In genomic region chr16:3880623-3881498, GRCh38 we compare ENCODE assay signal across 1 cellular context.
TF ChIP-seq lines count a peak whose summit lies in the region.

Gene CREBBP, minus strand, starts transcription at chr16:3880713. Its CDS starts 797 bp downstream, at chr16:3879916.

TF ChIP-seq in GM12878, 131 proteins besides CTCF, POLR2A, EP300 and RAD21 (continued from another document):
- TF ChIP-seq PAX5 (IDR thresholded peaks at IDR 0.05; ENCODE audit: borderline replicate concordance, low read depth, low read length) (no peak), CREM (IDR thresholded peaks at IDR 0.05; ENCODE audit: low read depth) (0 out of 2 replicates have a peak, but pooled peaks have one; percentile 18), RB1 (IDR thresholded peaks at IDR 0.05; ENCODE audit: borderline replicate concordance) (peak; percentile 65; the same call in 1 of the 2 replicates), DPF2 (IDR thresholded peaks at IDR 0.05) (peak; percentile 79), CREB1 (IDR thresholded peaks at IDR 0.05; ENCODE audit: low read depth) (peak; percentile 86), CHD2 (IDR thresholded peaks at IDR 0.05; ENCODE audit: borderline replicate concordance, low read depth, low read length) (0 out of 2 replicates have a peak, but pooled peaks have one; percentile 16), MXI1 (IDR thresholded peaks at IDR 0.05; ENCODE audit: low read depth, low read length) (peak; percentile 32; the same call in 1 of the 2 replicates), ZNF207 (IDR thresholded peaks at IDR 0.05; ENCODE audit: borderline replicate concordance) (0 out of 2 replicates have a peak, but pooled peaks have one; percentile 72), EGR1 (IDR thresholded peaks at IDR 0.05; ENCODE audit: borderline replicate concordance in 1 of 2, low read depth in 2 of 2, low read length in 2 of 2) (peak; percentile 63 to 76; a peak in 2 of 3 replicates), ZNF384 (IDR thresholded peaks at IDR 0.05; ENCODE audit: borderline replicate concordance, low read depth, low read length) (peak; percentile 91), BCL11A (IDR thresholded peaks at IDR 0.05; ENCODE audit: low read depth, low read length) (no peak), BACH1 (IDR thresholded peaks at IDR 0.05; ENCODE audit: borderline replicate concordance) (peak; percentile 90), SREBF2 (IDR thresholded peaks at IDR 0.05; ENCODE audit: low read length) (no peak)
- TF ChIP-seq, protein P1, sequence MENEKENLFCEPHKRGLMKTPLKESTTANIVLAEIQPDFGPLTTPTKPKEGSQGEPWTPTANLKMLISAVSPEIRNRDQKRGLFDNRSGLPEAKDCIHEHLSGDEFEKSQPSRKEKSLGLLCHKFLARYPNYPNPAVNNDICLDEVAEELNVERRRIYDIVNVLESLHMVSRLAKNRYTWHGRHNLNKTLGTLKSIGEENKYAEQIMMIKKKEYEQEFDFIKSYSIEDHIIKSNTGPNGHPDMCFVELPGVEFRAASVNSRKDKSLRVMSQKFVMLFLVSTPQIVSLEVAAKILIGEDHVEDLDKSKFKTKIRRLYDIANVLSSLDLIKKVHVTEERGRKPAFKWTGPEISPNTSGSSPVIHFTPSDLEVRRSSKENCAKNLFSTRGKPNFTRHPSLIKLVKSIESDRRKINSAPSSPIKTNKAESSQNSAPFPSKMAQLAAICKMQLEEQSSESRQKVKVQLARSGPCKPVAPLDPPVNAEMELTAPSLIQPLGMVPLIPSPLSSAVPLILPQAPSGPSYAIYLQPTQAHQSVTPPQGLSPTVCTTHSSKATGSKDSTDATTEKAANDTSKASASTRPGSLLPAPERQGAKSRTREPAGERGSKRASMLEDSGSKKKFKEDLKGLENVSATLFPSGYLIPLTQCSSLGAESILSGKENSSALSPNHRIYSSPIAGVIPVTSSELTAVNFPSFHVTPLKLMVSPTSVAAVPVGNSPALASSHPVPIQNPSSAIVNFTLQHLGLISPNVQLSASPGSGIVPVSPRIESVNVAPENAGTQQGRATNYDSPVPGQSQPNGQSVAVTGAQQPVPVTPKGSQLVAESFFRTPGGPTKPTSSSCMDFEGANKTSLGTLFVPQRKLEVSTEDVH (IDR thresholded peaks at IDR 0.05; ENCODE audit: low read depth, partially characterized antibody), result no peak
- TF ChIP-seq, protein P2, sequence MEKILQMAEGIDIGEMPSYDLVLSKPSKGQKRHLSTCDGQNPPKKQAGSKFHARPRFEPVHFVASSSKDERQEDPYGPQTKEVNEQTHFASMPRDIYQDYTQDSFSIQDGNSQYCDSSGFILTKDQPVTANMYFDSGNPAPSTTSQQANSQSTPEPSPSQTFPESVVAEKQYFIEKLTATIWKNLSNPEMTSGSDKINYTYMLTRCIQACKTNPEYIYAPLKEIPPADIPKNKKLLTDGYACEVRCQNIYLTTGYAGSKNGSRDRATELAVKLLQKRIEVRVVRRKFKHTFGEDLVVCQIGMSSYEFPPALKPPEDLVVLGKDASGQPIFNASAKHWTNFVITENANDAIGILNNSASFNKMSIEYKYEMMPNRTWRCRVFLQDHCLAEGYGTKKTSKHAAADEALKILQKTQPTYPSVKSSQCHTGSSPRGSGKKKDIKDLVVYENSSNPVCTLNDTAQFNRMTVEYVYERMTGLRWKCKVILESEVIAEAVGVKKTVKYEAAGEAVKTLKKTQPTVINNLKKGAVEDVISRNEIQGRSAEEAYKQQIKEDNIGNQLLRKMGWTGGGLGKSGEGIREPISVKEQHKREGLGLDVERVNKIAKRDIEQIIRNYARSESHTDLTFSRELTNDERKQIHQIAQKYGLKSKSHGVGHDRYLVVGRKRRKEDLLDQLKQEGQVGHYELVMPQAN (conservative IDR thresholded peaks at IDR 0.05), result peak; percentile 73
- TF ChIP-seq, protein P3, sequence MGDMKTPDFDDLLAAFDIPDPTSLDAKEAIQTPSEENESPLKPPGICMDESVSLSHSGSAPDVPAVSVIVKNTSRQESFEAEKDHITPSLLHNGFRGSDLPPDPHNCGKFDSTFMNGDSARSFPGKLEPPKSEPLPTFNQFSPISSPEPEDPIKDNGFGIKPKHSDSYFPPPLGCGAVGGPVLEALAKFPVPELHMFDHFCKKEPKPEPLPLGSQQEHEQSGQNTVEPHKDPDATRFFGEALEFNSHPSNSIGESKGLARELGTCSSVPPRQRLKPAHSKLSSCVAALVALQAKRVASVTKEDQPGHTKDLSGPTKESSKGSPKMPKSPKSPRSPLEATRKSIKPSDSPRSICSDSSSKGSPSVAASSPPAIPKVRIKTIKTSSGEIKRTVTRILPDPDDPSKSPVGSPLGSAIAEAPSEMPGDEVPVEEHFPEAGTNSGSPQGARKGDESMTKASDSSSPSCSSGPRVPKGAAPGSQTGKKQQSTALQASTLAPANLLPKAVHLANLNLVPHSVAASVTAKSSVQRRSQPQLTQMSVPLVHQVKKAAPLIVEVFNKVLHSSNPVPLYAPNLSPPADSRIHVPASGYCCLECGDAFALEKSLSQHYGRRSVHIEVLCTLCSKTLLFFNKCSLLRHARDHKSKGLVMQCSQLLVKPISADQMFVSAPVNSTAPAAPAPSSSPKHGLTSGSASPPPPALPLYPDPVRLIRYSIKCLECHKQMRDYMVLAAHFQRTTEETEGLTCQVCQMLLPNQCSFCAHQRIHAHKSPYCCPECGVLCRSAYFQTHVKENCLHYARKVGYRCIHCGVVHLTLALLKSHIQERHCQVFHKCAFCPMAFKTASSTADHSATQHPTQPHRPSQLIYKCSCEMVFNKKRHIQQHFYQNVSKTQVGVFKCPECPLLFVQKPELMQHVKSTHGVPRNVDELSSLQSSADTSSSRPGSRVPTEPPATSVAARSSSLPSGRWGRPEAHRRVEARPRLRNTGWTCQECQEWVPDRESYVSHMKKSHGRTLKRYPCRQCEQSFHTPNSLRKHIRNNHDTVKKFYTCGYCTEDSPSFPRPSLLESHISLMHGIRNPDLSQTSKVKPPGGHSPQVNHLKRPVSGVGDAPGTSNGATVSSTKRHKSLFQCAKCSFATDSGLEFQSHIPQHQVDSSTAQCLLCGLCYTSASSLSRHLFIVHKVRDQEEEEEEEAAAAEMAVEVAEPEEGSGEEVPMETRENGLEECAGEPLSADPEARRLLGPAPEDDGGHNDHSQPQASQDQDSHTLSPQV (IDR thresholded peaks at IDR 0.05), result no peak
